In the genomic region with DNA sequence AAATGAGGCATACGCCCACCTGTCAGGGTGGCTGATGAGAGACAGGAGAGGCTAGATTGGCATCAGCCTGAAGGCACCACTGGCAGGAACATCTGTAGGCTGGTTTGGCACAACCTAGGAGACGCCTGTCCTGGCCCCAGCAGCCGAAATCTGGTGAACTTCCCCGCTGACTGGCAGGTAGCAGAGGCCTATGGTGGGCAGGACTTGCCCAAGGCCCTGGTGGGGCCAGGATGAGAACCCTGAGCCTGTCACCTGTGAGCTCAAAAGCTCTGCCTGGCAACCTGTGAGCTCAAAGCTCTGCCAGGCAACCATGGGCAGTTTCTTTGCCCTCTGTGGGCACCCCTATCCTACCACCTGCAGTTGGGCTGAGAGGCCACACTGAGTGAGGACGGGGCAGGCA, we compare ENCODE assay signal across 19 cellular contexts. TPM values are rescaled to one million over a fixed set of nuclear protein-coding genes. Genes with fewer than 3 reads are reported as not detected.
DNase-seq lines count a peak whose midpoint lies in the region; ATAC-seq and TF ChIP-seq lines count a peak whose summit lies in the region.
"Had no signal": no experiment of that assay in that cellular context is flagged by ENCODE, and none has a peak within 500 bp of the region (broad histone marks: within the 10 kb centered on the region; RNA-seq: fewer than 3 reads in every experiment).

No MANE protein-coding gene starts in this region.

- peaks cover 16% of the 10 kb centered on the region for H3K4me1 ChIP-seq in CD4-positive, CD25-positive, alpha-beta regulatory T cell (ENCODE audit: control insufficient read depth, insufficient read depth, low read length, poor library complexity, severe bottlenecking)
- peaks cover 62% of the 10 kb centered on the region for H3K4me1 ChIP-seq in psoas muscle

- H3K4me3 Mint-ChIP-seq in CD4-positive, CD25-positive, alpha-beta regulatory T cell = peak overlapping the region; percentile 4 to 86 (median 48)
- H3K4me3 Mint-ChIP-seq in IgD-negative memory B cell (peak overlapping the region in 3 of 4 donors; percentile 73 to 99 (median 93)), chondrocyte (ENCODE audit: unreplicated experiment) (no peak overlapping the region), WTC11 (no peak overlapping the region)
- H3K4me3 Mint-ChIP-seq: dendritic cell treated with granulocyte-macrophage colony-stimulating factor and Interleukin-4, amounts not matched to agents 40 ng/mL and 50 ng/mL, for 4 days; neural progenitor cell had no signal

- H3K36me3 ChIP-seq in CD4-positive, CD25-positive, alpha-beta regulatory T cell (ENCODE audit: control insufficient read depth, insufficient read depth, low read length) = peaks cover 18% of the 10 kb centered on the region
- H3K36me3 ChIP-seq in psoas muscle (ENCODE audit: insufficient read depth in 1 of 2, low read depth in 1 of 2) = peaks cover 0 to 17% of the 10 kb centered on the region in 2 donors
- H3K36me3 ChIP-seq: neural progenitor cell had no signal

- H3K27ac Mint-ChIP-seq in CD4-positive, CD25-positive, alpha-beta regulatory T cell = no peak overlapping the region
- H3K27ac Mint-ChIP-seq in IgD-negative memory B cell (peak overlapping the region in 2 of 3 donors; percentile 89 to 96), chondrocyte (ENCODE audit: unreplicated experiment) (no peak overlapping the region), WTC11 (no peak overlapping the region)
- H3K27ac Mint-ChIP-seq: dendritic cell treated with granulocyte-macrophage colony-stimulating factor and Interleukin-4, amounts not matched to agents 40 ng/mL and 50 ng/mL, for 4 days; neural progenitor cell had no signal

- peaks cover 5% of the 10 kb centered on the region for H3K27me3 Mint-ChIP-seq in CD4-positive, CD25-positive, alpha-beta regulatory T cell
- H3K27me3 Mint-ChIP-seq in IgD-negative memory B cell (peaks cover 1% of the 10 kb centered on the region), chondrocyte (ENCODE audit: low read depth) (no peaks in the 10 kb centered on the region), WTC11 (ENCODE audit: low read depth) (peaks cover 18% of the 10 kb centered on the region)

- no peak overlapping the region for H3K27ac ChIP-seq in CD4-positive, CD25-positive, alpha-beta regulatory T cell (ENCODE audit: insufficient read depth, low read length, poor library complexity, severe bottlenecking)
- peak overlapping the region; percentile 80 for H3K27ac ChIP-seq in psoas muscle
- H3K27ac ChIP-seq: C4-2B, esophagus squamous epithelium, left lung, neural progenitor cell had no signal

- no peak overlapping the region for H3K4me3 ChIP-seq in CD4-positive, CD25-positive, alpha-beta regulatory T cell (ENCODE audit: low read depth, low read length)
- no peak overlapping the region for H3K4me3 ChIP-seq in psoas muscle
- H3K4me3 ChIP-seq: esophagus squamous epithelium, K562, left lung, neural progenitor cell had no signal

- H3K9me3 ChIP-seq in CD4-positive, CD25-positive, alpha-beta regulatory T cell (ENCODE audit: control insufficient read depth in 2 of 2, low read length in 2 of 2) = no peaks in the 10 kb centered on the region
- H3K9me3 ChIP-seq in psoas muscle = no peaks in the 10 kb centered on the region
- H3K9me3 ChIP-seq: esophagus squamous epithelium, left lung had no signal

- peaks cover 0 to 21% (median 8%) of the 10 kb centered on the region in 4 donors for H3K4me1 Mint-ChIP-seq in CD4-positive, CD25-positive, alpha-beta regulatory T cell
- peaks cover 36 to 41% (median 39%) of the 10 kb centered on the region in 3 donors for H3K4me1 Mint-ChIP-seq in IgD-negative memory B cell
- H3K4me1 Mint-ChIP-seq in chondrocyte (ENCODE audit: low read depth) = peaks cover 38% of the 10 kb centered on the region
- H3K4me1 Mint-ChIP-seq in WTC11 = peaks cover 12% of the 10 kb centered on the region

- peaks cover 4% of the 10 kb centered on the region for H3K36me3 Mint-ChIP-seq in CD4-positive, CD25-positive, alpha-beta regulatory T cell
- peaks cover 1% of the 10 kb centered on the region for H3K36me3 Mint-ChIP-seq in IgD-negative memory B cell
- peaks cover 8% of the 10 kb centered on the region for H3K36me3 Mint-ChIP-seq in chondrocyte (ENCODE audit: low read depth)
- H3K36me3 Mint-ChIP-seq in WTC11 = peaks cover 3% of the 10 kb centered on the region

- no peak for DNase-seq in CD4-positive, CD25-positive, alpha-beta regulatory T cell
- DNase-seq in chondrocyte (ENCODE audit: low spot score) (peak; percentile 57), psoas muscle (peak in 1 of 2 donors; percentile 56), WTC11 (ENCODE audit: low spot score) (no peak), activated T-cell treated with anti-CD3 and anti-CD28 coated beads for 4 hours (no peak), retina (no peak)
- DNase-seq: anterior cingulate cortex, EL, esophagus squamous epithelium, NCI-H1105, NCI-H2171 treated with DMSO at 0.1 percent for 48 hours, SW 1271 had no signal

- peaks cover 0 to 2% (median 0%) of the 10 kb centered on the region in 7 donors for H3K9me3 Mint-ChIP-seq in CD4-positive, CD25-positive, alpha-beta regulatory T cell
- H3K9me3 Mint-ChIP-seq in IgD-negative memory B cell = no peaks in the 10 kb centered on the region
- no peaks in the 10 kb centered on the region for H3K9me3 Mint-ChIP-seq in chondrocyte (ENCODE audit: low read depth)
- H3K9me3 Mint-ChIP-seq in WTC11 = no peaks in the 10 kb centered on the region
- H3K9me3 Mint-ChIP-seq: dendritic cell treated with granulocyte-macrophage colony-stimulating factor and Interleukin-4, amounts not matched to agents 40 ng/mL and 50 ng/mL, for 4 days; neural progenitor cell had no signal

- intact Hi-C loops in psoas muscle (cut with DNase I) = no loop called here

- no peak for TF ChIP-seq CTCF in chondrocyte (IDR thresholded peaks at IDR 0.05)
- TF ChIP-seq CTCF in psoas muscle (IDR thresholded peaks at IDR 0.05) = no peak
- no peak for TF ChIP-seq CTCF in WTC11 (IDR thresholded peaks at IDR 0.05)

- H3K27me3 ChIP-seq in CD4-positive, CD25-positive, alpha-beta regulatory T cell (ENCODE audit: control insufficient read depth, insufficient read depth, low read length) = no peaks in the 10 kb centered on the region
- no peaks in the 10 kb centered on the region for H3K27me3 ChIP-seq in psoas muscle (ENCODE audit: insufficient read depth in 3 of 3, low read length in 2 of 3)
- H3K27me3 ChIP-seq: esophagus squamous epithelium, left lung had no signal

- CTCF ChIA-PET in WTC11 (lab: Charles Lee) = interaction anchor here (0.6 to 3.0 kb wide), 4 partner anchors 10 to 245 kb away, joined by 3 to 17 read pairs (median 7); partner anchors contain the start of gene SLC2A11

- 59 to 70% (median 64%) methylated on average over 4 to 5 of the region's 5 CpGs for WGBS in psoas muscle, 3 donors

- POLR2A ChIA-PET in WTC11 (lab: Charles Lee) = interaction anchor here (0.8 kb wide), 1 partner anchor 13 kb away, joined by 3 read pairs; no protein-coding TSS in a partner anchor

- ATAC-seq in CD4-positive, CD25-positive, alpha-beta regulatory T cell (ENCODE audit: low read depth in 2 of 2) = no peak
- ATAC-seq in psoas muscle (no peak), WTC11 (no peak)
- ATAC-seq: HCT116, K562, left lung had no signal

TF ChIP-seq in WTC11, 78 proteins besides CTCF, POLR2A, EP300 and RAD21:
- no peak for TF ChIP-seq EMX1 (CRISPR knock-in tag; IDR thresholded peaks at IDR 0.05)
- TF ChIP-seq IRF2 (CRISPR knock-in tag; IDR thresholded peaks at IDR 0.05; ENCODE audit: borderline replicate concordance, low read depth) = no peak
- TF ChIP-seq ZNF396 (CRISPR knock-in tag; IDR thresholded peaks at IDR 0.05; ENCODE audit: borderline replicate concordance) = no peak

RNA-seq across cellular contexts. Expression of gene DERL3, which starts 2.5 kb away (rescaled TPM):
- 1.0 TPM for total RNA-seq in CD4-positive, CD25-positive, alpha-beta regulatory T cell
- polyA plus RNA-seq in CD4-positive, CD25-positive, alpha-beta regulatory T cell = under 1 TPM in 1 of 4 donors, not detected in 3; 0.53 TPM
- 49.4 TPM for polyA plus RNA-seq in IgD-negative memory B cell
- 1.3 to 4.6 TPM (median 2.0 TPM) in 3 replicates for total RNA-seq in chondrocyte
- 1 to 10 TPM in 2 of 4 donors, under 1 TPM in 2; 0.54 to 4.4 (median 1.1) TPM for total RNA-seq in psoas muscle
- 1 to 10 TPM in 1 of 3 donors, under 1 TPM in 2; 0.22 to 1.1 (median 0.92) TPM for polyA plus RNA-seq in psoas muscle
- 10.9 to 12.5 TPM (median 11.3 TPM) in 3 replicates for total RNA-seq in WTC11 (2021)

RNA-seq across cellular contexts. Expression of gene SLC2A11, which starts 21.4 kb away (rescaled TPM):
- 8.6 TPM for total RNA-seq in CD4-positive, CD25-positive, alpha-beta regulatory T cell
- polyA plus RNA-seq in CD4-positive, CD25-positive, alpha-beta regulatory T cell = 1 to 10 TPM; 2.5 to 4.6 (median 4.1) TPM
- polyA plus RNA-seq in IgD-negative memory B cell = 20.7 TPM
- 14.5 to 14.9 TPM (median 14.8 TPM) in 3 replicates for total RNA-seq in chondrocyte
- 10 to 100 TPM in 1 of 4 donors, 1 to 10 TPM in 3; 4.2 to 11.8 (median 6.3) TPM for total RNA-seq in psoas muscle
- polyA plus RNA-seq in psoas muscle = 10 to 100 TPM in 1 of 3 donors, 1 to 10 TPM in 2; 3.7 to 12.7 (median 4.9) TPM
- 17.2 to 21.1 TPM (median 19.9 TPM) in 3 replicates for total RNA-seq in WTC11 (2021)

RNA-seq across cellular contexts. Expression of gene SMARCB1, which starts 49.5 kb away (rescaled TPM):
- total RNA-seq in CD4-positive, CD25-positive, alpha-beta regulatory T cell = 58.4 TPM
- polyA plus RNA-seq in CD4-positive, CD25-positive, alpha-beta regulatory T cell = 10 to 100 TPM; 28.3 to 30.8 (median 29.7) TPM
- 117 TPM for polyA plus RNA-seq in IgD-negative memory B cell
- 102 to 133 TPM (median 114 TPM) in 3 replicates for total RNA-seq in chondrocyte
- total RNA-seq in psoas muscle = 10 to 100 TPM; 21.9 to 76.6 (median 48.3) TPM
- polyA plus RNA-seq in psoas muscle = 10 to 100 TPM; 20.7 to 47.6 (median 38.4) TPM
- 135 to 149 TPM (median 146 TPM) in 3 replicates for total RNA-seq in WTC11 (2021)

RNA-seq across cellular contexts. Expression of gene MIF, which starts 57.9 kb away (rescaled TPM):
- total RNA-seq in CD4-positive, CD25-positive, alpha-beta regulatory T cell = 202 TPM
- polyA plus RNA-seq in CD4-positive, CD25-positive, alpha-beta regulatory T cell = 1,000 to 10,000 TPM; 1,100 to 1,384 (median 1,231) TPM
- 1,216 TPM for polyA plus RNA-seq in IgD-negative memory B cell
- total RNA-seq in chondrocyte = 466 to 518 TPM (median 502 TPM) in 3 replicates
- 100 to 1,000 TPM; 110 to 167 (median 139) TPM for total RNA-seq in psoas muscle
- polyA plus RNA-seq in psoas muscle = 100 to 1,000 TPM; 125 to 277 (median 131) TPM
- 1,424 to 1,978 TPM (median 1,885 TPM) in 3 replicates for total RNA-seq in WTC11 (2021)

Comparison
In these comparisons a context has a peak if more than half of its experiments do, and no peak if none do; other contexts are left out.
1. H3K27ac Mint-ChIP-seq: peak in IgD-negative memory B cell (2 of 3); none in CD4-positive, CD25-positive, alpha-beta regulatory T cell (0 of 3), chondrocyte (single experiment) and WTC11 (single experiment).
2. H3K4me3 Mint-ChIP-seq: peak in CD4-positive, CD25-positive, alpha-beta regulatory T cell (4 of 4) and IgD-negative memory B cell (3 of 4); none in chondrocyte (single experiment) and WTC11 (single experiment).